In genomic region chr12:57764662-57765002, GRCh38 we compare ENCODE assay signal across 8 cellular contexts. TPM values are rescaled to one million over a fixed set of nuclear protein-coding genes. Genes with fewer than 3 reads are reported as not detected.
DNase-seq lines count a peak whose midpoint lies in the region; TF ChIP-seq lines count a peak whose summit lies in the region.

No MANE protein-coding gene starts in this region.

- CTCF ChIA-PET in activated CD4-positive, alpha-beta T cell treated with anti-CD3 and anti-CD28 coated beads, Interleukin-2, amount 10 ng/mL, durations not matched to agents 7 days and 5 days (lab: Charles Lee): interaction anchor here (1.0 to 5.8 kb wide), 7 partner anchors 9 to 139 kb away, joined by 3 to 56 read pairs (median 4); partner anchors contain the start of genes CDK4, MARCHF9, TSFM and TSPAN31

- peak overlapping the region; percentile 41 to 59 (median 52) for H3K4me3 ChIP-seq in Peyer's patch
- H3K4me3 ChIP-seq in fibroblast of pulmonary artery (replicated peaks; ENCODE audit: low read depth, low read length): peak overlapping the region; percentile 29
- no peak overlapping the region for H3K4me3 ChIP-seq in uterus

- H3K9me3 ChIP-seq in Peyer's patch: no peaks in the 10 kb centered on the region
- no peaks in the 10 kb centered on the region for H3K9me3 ChIP-seq in uterus

- H3K27ac ChIP-seq in Peyer's patch (peak overlapping the region in 1 of 4 donors; percentile 19), uterus (no peak overlapping the region)

- DNase-seq in activated CD4-positive, alpha-beta T cell treated with anti-CD3 and anti-CD28 coated beads, Interleukin-2, amount 10 ng/mL, durations not matched to agents 7 days and 5 days: no peak
- no peak for DNase-seq in activated CD4-positive, alpha-beta T cell treated with anti-CD3 and anti-CD28 coated beads, Interleukin-2, amount 50 U/mL, for 1 hour
- DNase-seq in Peyer's patch (no peak), fibroblast of pulmonary artery (ENCODE audit: low read depth) (no peak), activated gamma-delta T cell treated with Interleukin-2 at 50 U/mL for 16 hours (no peak), NCI-H2107 treated with DMSO at 0.1 percent for 48 hours (lab: John Stamatoyannopoulos, UW; ENCODE audit: unreplicated experiment) (no peak), uterus (no peak)
- DNase-seq in stimulated activated CD4-positive, alpha-beta T cell treated with anti-CD3 and anti-CD28 coated beads, Interleukin-1b, Interleukin-23, amount 100 ng/mL, for 48 hours: peak; percentile 49

- peaks cover 0 to 13% of the 10 kb centered on the region in 2 donors for H3K27me3 ChIP-seq in Peyer's patch
- H3K27me3 ChIP-seq in uterus: peaks cover 24 to 26% of the 10 kb centered on the region in 2 donors

- peaks cover 17% of the 10 kb centered on the region for H3K27me3 Mint-ChIP-seq in activated CD4-positive, alpha-beta T cell treated with anti-CD3 and anti-CD28 coated beads, Interleukin-2, amount 10 ng/mL, durations not matched to agents 7 days and 5 days

- H3K36me3 Mint-ChIP-seq in activated CD4-positive, alpha-beta T cell treated with anti-CD3 and anti-CD28 coated beads, Interleukin-2, amount 10 ng/mL, durations not matched to agents 7 days and 5 days (ENCODE audit: low read depth): peaks cover 11% of the 10 kb centered on the region

- peak overlapping the region; percentile 65 for H3K27ac Mint-ChIP-seq in activated CD4-positive, alpha-beta T cell treated with anti-CD3 and anti-CD28 coated beads, Interleukin-2, amount 10 ng/mL, durations not matched to agents 7 days and 5 days

- H3K9me3 Mint-ChIP-seq in activated CD4-positive, alpha-beta T cell treated with anti-CD3 and anti-CD28 coated beads, Interleukin-2, amount 10 ng/mL, durations not matched to agents 7 days and 5 days: no peaks in the 10 kb centered on the region

- TF ChIP-seq POLR2A in Peyer's patch (IDR thresholded peaks at IDR 0.05): peak in 1 of 2 donors; percentile 14
- TF ChIP-seq POLR2A in uterus (IDR thresholded peaks at IDR 0.05): no peak

- no peak for TF ChIP-seq CTCF in Peyer's patch (IDR thresholded peaks at IDR 0.05)
- TF ChIP-seq CTCF in fibroblast of pulmonary artery (IDR thresholded peaks at IDR 0.05; ENCODE audit: low read length, missing control alignments): no peak
- TF ChIP-seq CTCF in uterus (IDR thresholded peaks at IDR 0.05): no peak

- POLR2A ChIA-PET in activated CD4-positive, alpha-beta T cell treated with anti-CD3 and anti-CD28 coated beads, Interleukin-2, amount 10 ng/mL, durations not matched to agents 7 days and 5 days (lab: Charles Lee): no interaction called here

- peaks cover 32% of the 10 kb centered on the region for H3K4me1 Mint-ChIP-seq in activated CD4-positive, alpha-beta T cell treated with anti-CD3 and anti-CD28 coated beads, Interleukin-2, amount 10 ng/mL, durations not matched to agents 7 days and 5 days

- H3K36me3 ChIP-seq in Peyer's patch: no peaks in the 10 kb centered on the region
- H3K36me3 ChIP-seq in uterus: no peaks in the 10 kb centered on the region

- peak overlapping the region; percentile 77 for H3K4me3 Mint-ChIP-seq in activated CD4-positive, alpha-beta T cell treated with anti-CD3 and anti-CD28 coated beads, Interleukin-2, amount 10 ng/mL, durations not matched to agents 7 days and 5 days

- intact Hi-C loops in uterus (cut with DNase I; ENCODE audit: low total_unique reads): no loop called here

- H3K4me1 ChIP-seq in Peyer's patch (peaks cover 0 to 28% (median 22%) of the 10 kb centered on the region in 4 donors), uterus (peaks cover 0 to 13% of the 10 kb centered on the region in 2 donors)

RNA-seq across cellular contexts. Expression of gene CYP27B1, which starts 2.2 kb away (rescaled TPM):
- 1 to 10 TPM; 1.9 to 2.3 TPM for total RNA-seq in activated CD4-positive, alpha-beta T cell treated with anti-CD3 and anti-CD28 coated beads, Interleukin-2, amount 10 ng/mL, durations not matched to agents 7 days and 5 days
- total RNA-seq in Peyer's patch: 1 to 10 TPM in 1 of 4 donors, not detected in 3; 1.7 TPM
- total RNA-seq in uterus: 1 to 10 TPM in 1 of 4 donors, under 1 TPM in 1, not detected in 2; 0.28 to 1.2 TPM

RNA-seq across cellular contexts. Expression of gene METTL1, which starts 7.3 kb away (rescaled TPM):
- 10 to 100 TPM; 13.4 to 17.2 TPM for total RNA-seq in activated CD4-positive, alpha-beta T cell treated with anti-CD3 and anti-CD28 coated beads, Interleukin-2, amount 10 ng/mL, durations not matched to agents 7 days and 5 days
- total RNA-seq in Peyer's patch (10 to 100 TPM in 1 of 4 donors, 1 to 10 TPM in 3; 1.2 to 26.4 (median 8.0) TPM), uterus (10 to 100 TPM in 3 of 4 donors, 1 to 10 TPM in 1; 5.1 to 22.4 (median 18.0) TPM)

RNA-seq across cellular contexts. Expression of gene EEF1AKMT3, which starts 7.8 kb away (rescaled TPM):
- 1 to 10 TPM; 2.8 to 3.0 TPM for total RNA-seq in activated CD4-positive, alpha-beta T cell treated with anti-CD3 and anti-CD28 coated beads, Interleukin-2, amount 10 ng/mL, durations not matched to agents 7 days and 5 days
- total RNA-seq in Peyer's patch (1 to 10 TPM; 1.4 to 7.4 (median 2.7) TPM), uterus (10 to 100 TPM in 2 of 4 donors, 1 to 10 TPM in 2; 2.3 to 15.5 (median 11.5) TPM)

RNA-seq across cellular contexts. Expression of gene MARCHF9, which starts 9.7 kb away (rescaled TPM):
- total RNA-seq in activated CD4-positive, alpha-beta T cell treated with anti-CD3 and anti-CD28 coated beads, Interleukin-2, amount 10 ng/mL, durations not matched to agents 7 days and 5 days: 10 to 100 TPM; 23.7 to 27.2 TPM
- total RNA-seq in Peyer's patch (10 to 100 TPM in 2 of 4 donors, 1 to 10 TPM in 2; 7.4 to 17.2 (median 10.6) TPM), uterus (1 to 10 TPM in 3 of 4 donors, not detected in 1; 5.1 to 7.6 (median 6.8) TPM)

RNA-seq across cellular contexts. Expression of gene CDK4, which starts 12.5 kb away (rescaled TPM):
- 100 to 1,000 TPM in 1 of 2 experiments, 10 to 100 TPM in 1; 84.4 to 104 TPM for total RNA-seq in activated CD4-positive, alpha-beta T cell treated with anti-CD3 and anti-CD28 coated beads, Interleukin-2, amount 10 ng/mL, durations not matched to agents 7 days and 5 days
- 10 to 100 TPM; 14.7 to 97.4 (median 28.8) TPM for total RNA-seq in Peyer's patch
- 100 to 1,000 TPM in 2 of 4 donors, 10 to 100 TPM in 2; 60.0 to 190 (median 110) TPM for total RNA-seq in uterus

Comparison
In these comparisons a context has a peak if more than half of its experiments do, and no peak if none do; other contexts are left out.
1. H3K4me3 ChIP-seq: peak in Peyer's patch (4 of 4) and fibroblast of pulmonary artery (single experiment); none in uterus (0 of 2).